In the genomic region with DNA sequence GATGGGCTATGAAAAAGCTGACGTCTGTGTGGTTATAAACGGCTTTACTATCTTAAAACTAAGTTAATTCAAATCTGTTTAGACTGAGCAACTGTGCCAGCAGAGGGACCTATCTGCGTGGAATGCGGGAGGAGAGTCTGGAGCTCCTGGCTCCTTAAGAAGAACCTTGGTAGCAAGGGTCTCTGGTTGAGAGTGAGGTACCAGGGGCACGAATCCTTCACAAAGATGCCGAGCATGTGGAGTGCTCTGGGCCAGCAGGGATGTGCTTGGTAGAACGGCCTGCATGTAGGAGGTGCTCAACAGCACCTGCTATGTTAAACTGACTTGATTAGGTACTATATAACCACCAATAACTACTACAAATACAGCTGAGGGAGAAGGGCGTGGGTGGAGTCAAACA, we compare ENCODE assay signal across 16 cellular contexts.
A peak's percentile ranks its signal among the peaks of the same experiment; 100 is the strongest.
DNase-seq lines count a peak whose midpoint lies in the region; ATAC-seq, FAIRE-seq and TF ChIP-seq lines count a peak whose summit lies in the region.
"Had no signal": no experiment of that assay in that cellular context is flagged by ENCODE, and none has a peak within 500 bp of the region (broad histone marks: within the 10 kb centered on the region; RNA-seq: fewer than 3 reads in every experiment).

No MANE protein-coding gene starts in this region.

- H3K27me3 ChIP-seq in DND-41 (ENCODE audit: insufficient read depth, low read length, poor library complexity) (no peaks in the 10 kb centered on the region), stomach (no peaks in the 10 kb centered on the region)

- peaks cover 18% of the 10 kb centered on the region for H3K4me1 ChIP-seq in DND-41 (ENCODE audit: insufficient read depth, low read length)
- H3K4me1 ChIP-seq in stomach: peaks cover 0 to 41% (median 8%) of the 10 kb centered on the region in 4 donors

- WGBS in stomach, 5 donors: 49 to 67% (median 59%) methylated on average over 8 of the region's 8 CpGs

- no peak overlapping the region for H2AFZ ChIP-seq in DND-41 (ENCODE audit: low read depth, low read length)
- H2AFZ ChIP-seq: GM23248 had no signal

- intact Hi-C loops in left colon (cut with DNase I, micrococcal nuclease): loop anchor here in 1 of 2 donors (10.0 kb wide), 1 partner anchor 73 kb away; no protein-coding TSS in a partner anchor
- intact Hi-C loops in stomach (cut with DNase I; ENCODE audit: low total_unique reads): no loop called here

- no peak for TF ChIP-seq EP300 in stomach (IDR thresholded peaks at IDR 0.05)

- H3K36me3 ChIP-seq in DND-41 (ENCODE audit: insufficient read depth, low read length): peaks cover 73% of the 10 kb centered on the region
- H3K36me3 ChIP-seq in stomach: no peaks in the 10 kb centered on the region

- H3K9me3 ChIP-seq in DND-41 (ENCODE audit: insufficient read depth, low read length, severe bottlenecking) (peaks cover 5% of the 10 kb centered on the region), stomach (peaks cover 0 to 4% (median 0%) of the 10 kb centered on the region in 4 donors)

- FAIRE-seq in GM12892 (lab: Jason Lieb, UNC): no peak

- ATAC-seq in DND-41 (ENCODE audit: insufficient read depth, low read depth) (no peak), left colon (peak; percentile 21)
- ATAC-seq: PC-3 had no signal

- H3K79me2 ChIP-seq in DND-41 (ENCODE audit: insufficient read depth, low read length): peaks cover 11% of the 10 kb centered on the region

- H3K4me3 ChIP-seq in DND-41 (ENCODE audit: low read depth in 1 of 2, low read length in 2 of 2): no peak overlapping the region
- no peak overlapping the region for H3K4me3 ChIP-seq in stomach
- H3K4me3 ChIP-seq: GM23248 had no signal

- H3K27ac ChIP-seq in DND-41 (ENCODE audit: low read length) (peak overlapping the region; percentile 63), stomach (peak overlapping the region in 2 of 5 donors; percentile 52 to 57)
- H3K27ac ChIP-seq: GM23248 had no signal

- in situ Hi-C loops in SK-MEL-5 (cut with HindIII; ENCODE audit: low pct_unique_long_range_greater_than_20kb, low sequenced_read_pairs): no loop called here

- DNase-seq in DND-41: no peak
- DNase-seq in SK-MEL-5 (ENCODE audit: low read depth, low spot score): peak; percentile 22
- no peak for DNase-seq in left colon
- DNase-seq in stomach: peak; percentile 10
- no peak for DNase-seq in H4 (ENCODE audit: low spot score)
- no peak for DNase-seq in dedifferentiated amniotic fluid mesenchymal stem cell (ENCODE audit: extremely low spot score)
- DNase-seq in NCI-H1417 treated with DMSO at 0.1 percent for 48 hours (lab: John Stamatoyannopoulos, UW): no peak
- DNase-seq in GM12892 (ENCODE audit: insufficient read length): no peak
- DNase-seq: Calu3; CD4-positive, alpha-beta memory T cell; GM23248; NCI-H1105 treated with DMSO at 0.1 percent for 48 hours; NCI-H187; NCI-H446 treated with DMSO at 0.1 percent for 48 hours; NK-92 treated with Interleukin-12 subunit alpha and Interleukin-12 subunit beta, amount 100 ng/mL, for 24 hours; PC-3 had no signal

- TF ChIP-seq CTCF in DND-41 (IDR thresholded peaks at IDR 0.05; ENCODE audit: borderline replicate concordance, extremely low read depth, low read length, poor library complexity, severe bottlenecking) (peak; percentile 21), stomach (IDR thresholded peaks at IDR 0.05) (no peak)

- no peak overlapping the region for H3K9ac ChIP-seq in DND-41 (ENCODE audit: low read depth, low read length)
- H3K9ac ChIP-seq: GM23248 had no signal

- H4K20me1 ChIP-seq in DND-41 (ENCODE audit: insufficient read depth, low read length): no peaks in the 10 kb centered on the region

- H3K4me2 ChIP-seq in DND-41 (ENCODE audit: insufficient read depth, low read length): no peak overlapping the region

- TF ChIP-seq POLR2A in stomach (IDR thresholded peaks at IDR 0.05): no peak
- TF ChIP-seq POLR2A in GM12892 (IDR thresholded peaks at IDR 0.05; ENCODE audit: low read depth, low read length): no peak

Comparison
In these comparisons a context has a peak if more than half of its experiments do, and no peak if none do; other contexts are left out.
1. DNase-seq: peak in SK-MEL-5 (single experiment) and stomach (single experiment); none in DND-41 (single experiment), left colon (0 of 2), H4 (single experiment), dedifferentiated amniotic fluid mesenchymal stem cell (single experiment), NCI-H1417 treated with DMSO at 0.1 percent for 48 hours (single experiment) and GM12892 (single experiment).